ENCODE assay signal across 27 cellular contexts in genomic region chr2:237546040-237546875, GRCh38. TPM values are rescaled to one million over a fixed set of nuclear protein-coding genes. Genes with fewer than 3 reads are reported as not detected.
"Had no signal": no experiment of that assay in that cellular context is flagged by ENCODE, and none has a peak within 500 bp of the region (broad histone marks: within the 10 kb centered on the region; RNA-seq: fewer than 3 reads in every experiment).

No MANE protein-coding gene starts in this region.

- ATAC-seq: activated CD8-positive, alpha-beta T cell treated with anti-CD3 and anti-CD28 coated beads, Interleukin-2, amount 10 ng/mL, durations not matched to agents 7 days and 5 days; activated T-cell treated with anti-CD3 and anti-CD28 coated beads, Interleukin-2, amount 50 U/mL, for 72 hours; effector memory CD8-positive, alpha-beta T cell; left cardiac atrium; psoas muscle; stimulated activated naive B cell treated with anti-CD40 and anti-IgM and Interleukin-4, amounts not matched to agents 10 μg/mL and 1 μg/mL and 100 μg/mL, for 72 hours had no signal

- H3K4me1 ChIP-seq: psoas muscle, sigmoid colon, tibial artery had no signal

- H3K9me3 ChIP-seq: psoas muscle, sigmoid colon, tibial artery had no signal

- H3K27ac Mint-ChIP-seq: activated B cell treated with CpG ODN at 0.5 μM for 24 hours; activated CD4-positive, alpha-beta T cell treated with anti-CD3 and anti-CD28 coated beads, Interleukin-2, amount 10 ng/mL, durations not matched to agents 24 days and 14 days; activated CD8-positive, alpha-beta T cell treated with anti-CD3 and anti-CD28 coated beads, Interleukin-2, amount 10 ng/mL, durations not matched to agents 7 days and 5 days; activated naive CD8-positive, alpha-beta T cell; activated T-cell treated with anti-CD3 and anti-CD28 coated beads, Interleukin-2, amount 50 U/mL, for 72 hours; brain; dendritic cell treated with granulocyte-macrophage colony-stimulating factor and Interleukin-4, amounts not matched to agents 40 ng/mL and 50 ng/mL, for 4 days; effector memory CD8-positive, alpha-beta T cell; immature natural killer cell; natural killer cell; stimulated activated naive B cell treated with anti-CD40 and anti-IgM and Interleukin-4, amounts not matched to agents 10 μg/mL and 1 μg/mL and 100 μg/mL, for 72 hours; T-helper 2 cell treated with Interferon-gamma antibody and Interleukin-4, amounts not matched to agents 5 μg/mL and 100 μg/mL, for 36 hours had no signal

- H3K36me3 ChIP-seq: sigmoid colon had no signal

- DNase-seq: activated B cell treated with CpG ODN at 0.5 μM for 24 hours; activated CD4-positive, alpha-beta T cell treated with anti-CD3 and anti-CD28 coated beads, Interleukin-2, amount 10 ng/mL, durations not matched to agents 24 days and 14 days; activated CD8-positive, alpha-beta memory T cell treated with anti-CD3 and anti-CD28 coated beads, Interleukin-2, amount 50 U/mL, for 4 hours; activated CD8-positive, alpha-beta T cell treated with anti-CD3 and anti-CD28 coated beads, Interleukin-2, amount 10 ng/mL, durations not matched to agents 7 days and 5 days; activated gamma-delta T cell treated with Interleukin-2 at 50 U/mL for 16 hours; activated T-cell treated with anti-CD3 and anti-CD28 coated beads, Interleukin-2, amount 50 U/mL, for 72 hours; amniotic stem cell; effector memory CD8-positive, alpha-beta T cell; head of caudate nucleus; immature natural killer cell; left cardiac atrium; mammary epithelial cell; natural killer cell; occipital lobe; psoas muscle; sigmoid colon; stimulated activated CD4-positive, alpha-beta T cell treated with anti-CD3 and anti-CD28 coated beads, Interleukin-12 subunit alpha, Interleukin-12 subunit beta, amount 100 ng/mL, for 4 hours; stimulated activated naive B cell treated with anti-CD40 and anti-IgM and Interleukin-4, amounts not matched to agents 10 μg/mL and 1 μg/mL and 100 μg/mL, for 72 hours had no signal

- H3K4me1 Mint-ChIP-seq: activated B cell treated with CpG ODN at 0.5 μM for 24 hours; activated CD4-positive, alpha-beta T cell treated with anti-CD3 and anti-CD28 coated beads, Interleukin-2, amount 10 ng/mL, durations not matched to agents 24 days and 14 days; central memory CD8-positive, alpha-beta T cell; immature natural killer cell; natural killer cell had no signal

- H3K27ac ChIP-seq: psoas muscle, sigmoid colon, tibial artery had no signal

- H3K27me3 ChIP-seq: sigmoid colon had no signal

- H3K27me3 Mint-ChIP-seq: activated naive CD8-positive, alpha-beta T cell had no signal

- H3K9me3 Mint-ChIP-seq: activated B cell treated with CpG ODN at 0.5 μM for 24 hours; activated CD4-positive, alpha-beta T cell treated with anti-CD3 and anti-CD28 coated beads, Interleukin-2, amount 10 ng/mL, durations not matched to agents 24 days and 14 days; activated T-cell treated with anti-CD3 and anti-CD28 coated beads, Interleukin-2, amount 50 U/mL, for 72 hours; central memory CD8-positive, alpha-beta T cell; dendritic cell treated with granulocyte-macrophage colony-stimulating factor and Interleukin-4, amounts not matched to agents 40 ng/mL and 50 ng/mL, for 4 days; effector memory CD8-positive, alpha-beta T cell; immature natural killer cell; natural killer cell; stimulated activated naive B cell treated with anti-CD40 and anti-IgM and Interleukin-4, amounts not matched to agents 10 μg/mL and 1 μg/mL and 100 μg/mL, for 72 hours; T-helper 2 cell treated with Interferon-gamma antibody and Interleukin-4, amounts not matched to agents 5 μg/mL and 100 μg/mL, for 36 hours had no signal

- H3K4me3 ChIP-seq: psoas muscle, sigmoid colon, tibial artery had no signal

- H3K4me3 Mint-ChIP-seq: activated B cell treated with CpG ODN at 0.5 μM for 24 hours; activated CD4-positive, alpha-beta T cell treated with anti-CD3 and anti-CD28 coated beads, Interleukin-2, amount 10 ng/mL, durations not matched to agents 24 days and 14 days; activated CD8-positive, alpha-beta T cell treated with anti-CD3 and anti-CD28 coated beads, Interleukin-2, amount 10 ng/mL, durations not matched to agents 7 days and 5 days; activated naive CD8-positive, alpha-beta T cell; activated T-cell treated with anti-CD3 and anti-CD28 coated beads, Interleukin-2, amount 50 U/mL, for 72 hours; brain; central memory CD8-positive, alpha-beta T cell; dendritic cell treated with granulocyte-macrophage colony-stimulating factor and Interleukin-4, amounts not matched to agents 40 ng/mL and 50 ng/mL, for 4 days; effector memory CD8-positive, alpha-beta T cell; immature natural killer cell; natural killer cell; stimulated activated naive B cell treated with anti-CD40 and anti-IgM and Interleukin-4, amounts not matched to agents 10 μg/mL and 1 μg/mL and 100 μg/mL, for 72 hours; T-helper 2 cell treated with Interferon-gamma antibody and Interleukin-4, amounts not matched to agents 5 μg/mL and 100 μg/mL, for 36 hours had no signal

- FAIRE-seq: frontal cortex had no signal

- H3K36me3 Mint-ChIP-seq: activated naive CD8-positive, alpha-beta T cell; brain; immature natural killer cell; natural killer cell; stimulated activated naive B cell treated with anti-CD40 and anti-IgM and Interleukin-4, amounts not matched to agents 10 μg/mL and 1 μg/mL and 100 μg/mL, for 72 hours had no signal

RNA-seq across cellular contexts. Expression of gene PRLH, which starts 20.1 kb away (rescaled TPM):
- total RNA-seq: activated B cell treated with CpG ODN at 0.5 μM for 24 hours; activated CD4-positive, alpha-beta T cell treated with anti-CD3 and anti-CD28 coated beads, Interleukin-2, amount 10 ng/mL, durations not matched to agents 24 days and 14 days; activated CD8-positive, alpha-beta T cell treated with anti-CD3 and anti-CD28 coated beads, Interleukin-2, amount 10 ng/mL, durations not matched to agents 7 days and 5 days; activated T-cell treated with anti-CD3 and anti-CD28 coated beads, Interleukin-2, amount 50 U/mL, for 72 hours; fibroblast of lung; frontal cortex; left cardiac atrium; mammary epithelial cell; natural killer cell; occipital lobe; psoas muscle; sigmoid colon; SK-MEL-5 had no signal
- polyA plus RNA-seq: fibroblast of lung, immature natural killer cell, mammary epithelial cell, psoas muscle, sigmoid colon had no signal

RNA-seq across cellular contexts. Expression of gene RAB17, which starts 44.3 kb away (rescaled TPM):
- total RNA-seq: activated B cell treated with CpG ODN at 0.5 μM for 24 hours, natural killer cell had no signal
- polyA plus RNA-seq: immature natural killer cell had no signal

RNA-seq across cellular contexts. Expression of gene MLPH, which starts 59.2 kb away (rescaled TPM):
- total RNA-seq: activated B cell treated with CpG ODN at 0.5 μM for 24 hours; activated CD4-positive, alpha-beta T cell treated with anti-CD3 and anti-CD28 coated beads, Interleukin-2, amount 10 ng/mL, durations not matched to agents 24 days and 14 days; activated CD8-positive, alpha-beta T cell treated with anti-CD3 and anti-CD28 coated beads, Interleukin-2, amount 10 ng/mL, durations not matched to agents 7 days and 5 days; natural killer cell had no signal
- polyA plus RNA-seq: immature natural killer cell had no signal
